30 cellular contexts compared by ENCODE assay signal in the genomic region with DNA sequence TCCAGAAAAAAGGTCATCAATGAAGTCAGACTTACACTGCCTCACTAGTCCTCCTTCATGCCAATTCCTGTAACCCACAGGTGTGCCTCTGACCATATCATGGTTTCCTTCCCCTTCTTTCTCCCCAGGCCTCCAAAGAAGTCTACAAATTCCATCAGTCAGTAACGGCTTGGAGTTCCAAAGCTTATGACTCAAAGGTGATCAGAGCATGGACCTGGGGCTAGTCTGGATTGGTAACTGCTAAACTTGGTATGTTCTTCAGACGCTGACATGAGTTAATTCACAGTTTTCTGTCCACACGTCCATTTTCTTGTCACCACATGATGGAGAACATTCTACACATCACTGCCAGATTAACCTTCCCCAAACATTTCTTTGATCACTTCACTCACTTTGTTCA.
DNase-seq lines count a peak whose midpoint lies in the region; ATAC-seq, FAIRE-seq and TF ChIP-seq lines count a peak whose summit lies in the region.
"Had no signal": no experiment of that assay in that cellular context is flagged by ENCODE, and none has a peak within 500 bp of the region (broad histone marks: within the 10 kb centered on the region; RNA-seq: fewer than 3 reads in every experiment).

No MANE protein-coding gene starts in this region.

- no peaks in the 10 kb centered on the region for H3K4me1 ChIP-seq in endodermal cell (ENCODE audit: control insufficient read depth, insufficient read depth, low read length)
- no peaks in the 10 kb centered on the region for H3K4me1 ChIP-seq in foreskin keratinocyte
- no peaks in the 10 kb centered on the region for H3K4me1 ChIP-seq in kidney (ENCODE audit: control insufficient read depth in 1 of 2, insufficient read depth in 1 of 2, low read depth in 1 of 2, low read length in 2 of 2)
- H3K4me1 ChIP-seq: BLaER1 had no signal

- intact Hi-C loops in kidney (cut with DNase I), result no loop called here

- H3K27ac ChIP-seq in endodermal cell (ENCODE audit: low read depth, low read length) (no peak overlapping the region), foreskin keratinocyte (no peak overlapping the region), kidney (ENCODE audit: low read depth in 2 of 2, low read length in 2 of 2) (no peak overlapping the region)
- H3K27ac ChIP-seq: BLaER1 had no signal

- H3K9ac ChIP-seq in endodermal cell (ENCODE audit: extremely low read depth, low read length, poor library complexity, severe bottlenecking) (no peak overlapping the region), kidney (ENCODE audit: low read length in 2 of 2) (no peak overlapping the region)
- H3K9ac ChIP-seq: BLaER1 had no signal

- H3K4me3 Mint-ChIP-seq in endodermal cell (no peak overlapping the region), neural crest cell (no peak overlapping the region), mesothelial cell of epicardium (no peak overlapping the region)
- H3K4me3 Mint-ChIP-seq: CD14-positive monocyte; CD4-positive, alpha-beta memory T cell; CD4-positive, CD25-positive, alpha-beta regulatory T cell; CD8-positive, alpha-beta memory T cell had no signal

- FAIRE-seq in kidney (lab: Jason Lieb, UNC), result no peak
- FAIRE-seq: A204.1, GM12878, GM12892, GM18507, GM19239 had no signal

- H3K27me3 ChIP-seq in endodermal cell (ENCODE audit: control insufficient read depth, insufficient read depth, low read length, poor library complexity, severe bottlenecking) (no peaks in the 10 kb centered on the region), foreskin keratinocyte (no peaks in the 10 kb centered on the region)
- H3K27me3 ChIP-seq: BE2C, BLaER1 had no signal

- H3K9me3 Mint-ChIP-seq in endodermal cell (no peaks in the 10 kb centered on the region), neural crest cell (no peaks in the 10 kb centered on the region), mesothelial cell of epicardium (no peaks in the 10 kb centered on the region)
- H3K9me3 Mint-ChIP-seq: CD4-positive, alpha-beta memory T cell; CD8-positive, alpha-beta memory T cell had no signal

- H3K9me3 ChIP-seq in endodermal cell (ENCODE audit: control insufficient read depth, low read length) (no peaks in the 10 kb centered on the region), kidney (ENCODE audit: control insufficient read depth in 1 of 2, low read length in 2 of 2) (no peaks in the 10 kb centered on the region)
- H3K9me3 ChIP-seq: BE2C, BLaER1 had no signal

- H3K36me3 ChIP-seq in endodermal cell (ENCODE audit: control insufficient read depth, insufficient read depth, low read length), result peaks cover 38% of the 10 kb centered on the region
- no peaks in the 10 kb centered on the region for H3K36me3 ChIP-seq in kidney (ENCODE audit: control insufficient read depth in 1 of 2, insufficient read depth in 2 of 2, low read length in 2 of 2)
- H3K36me3 ChIP-seq: BE2C, BLaER1 had no signal

- DNase-seq in M059J (ENCODE audit: low read depth), result peak; percentile 1
- DNase-seq in endodermal cell, result no peak
- DNase-seq in foreskin keratinocyte, result peak; percentile 15 to 63
- no peak for DNase-seq in neural crest cell (ENCODE audit: low read depth, low spot score)
- DNase-seq in SK-N-DZ (ENCODE audit: low spot score), result no peak
- DNase-seq in LoVo (ENCODE audit: low spot score), result no peak
- DNase-seq in mesothelial cell of epicardium (ENCODE audit: low spot score in 2 of 2, unreplicated experiment in 2 of 2), result no peak
- DNase-seq in kidney, result no peak
- DNase-seq: 8988T; ACHN; BE2C; C1 segment of cervical spinal cord; CD4-positive, alpha-beta memory T cell; CD4-positive, CD25-positive, alpha-beta regulatory T cell; CD8-positive, alpha-beta memory T cell; COR-L47; DMS 273 treated with DMSO at 0.1 percent for 48 hours; DMS153; DMS53; DMS79; DND-41; EL; GDM1 had no signal

- H3K36me3 Mint-ChIP-seq in endodermal cell (ENCODE audit: low read depth) (peaks cover 28% of the 10 kb centered on the region), neural crest cell (ENCODE audit: low read depth) (peaks cover 2% of the 10 kb centered on the region), mesothelial cell of epicardium (no peaks in the 10 kb centered on the region)
- H3K36me3 Mint-ChIP-seq: CD14-positive monocyte; CD4-positive, alpha-beta memory T cell; CD4-positive, CD25-positive, alpha-beta regulatory T cell; CD8-positive, alpha-beta memory T cell had no signal

- H3K27me3 Mint-ChIP-seq in endodermal cell (ENCODE audit: insufficient read depth) (no peaks in the 10 kb centered on the region), neural crest cell (ENCODE audit: low read depth) (no peaks in the 10 kb centered on the region), mesothelial cell of epicardium (ENCODE audit: low read depth) (no peaks in the 10 kb centered on the region)
- H3K27me3 Mint-ChIP-seq: CD4-positive, alpha-beta memory T cell; CD4-positive, CD25-positive, alpha-beta regulatory T cell had no signal

- H3K27ac Mint-ChIP-seq in endodermal cell (peak overlapping the region; percentile 2), neural crest cell (ENCODE audit: unreplicated experiment) (peak overlapping the region; percentile 36), mesothelial cell of epicardium (no peak overlapping the region)
- H3K27ac Mint-ChIP-seq: CD14-positive monocyte; CD4-positive, alpha-beta memory T cell; CD4-positive, CD25-positive, alpha-beta regulatory T cell; CD8-positive, alpha-beta memory T cell had no signal

- H3K4me3 ChIP-seq in endodermal cell (ENCODE audit: low read length) (no peak overlapping the region), kidney (ENCODE audit: low read length in 2 of 2) (no peak overlapping the region)
- H3K4me3 ChIP-seq: BLaER1, GM12878 had no signal

- 93 to 100% methylated on average over 3 of the region's 3 CpGs for WGBS in endodermal cell (ENCODE audit: insufficient coverage in 1 of 2, insufficient read length in 1 of 2), 2 experiments

- TF ChIP-seq CTCF in endodermal cell (conservative IDR thresholded peaks at IDR 0.05), result no peak
- TF ChIP-seq CTCF in foreskin keratinocyte (conservative IDR thresholded peaks at IDR 0.05), result no peak
- TF ChIP-seq CTCF in neural crest cell (conservative IDR thresholded peaks at IDR 0.05), result no peak
- no peak for TF ChIP-seq CTCF in mesothelial cell of epicardium (IDR thresholded peaks at IDR 0.05; ENCODE audit: unreplicated experiment)
- no peak for TF ChIP-seq CTCF in kidney (IDR thresholded peaks at IDR 0.05; ENCODE audit: borderline replicate concordance, extremely low read depth, insufficient read depth)

- no peak for ATAC-seq in foreskin keratinocyte
- ATAC-seq: GM12878 had no signal

- no peaks in the 10 kb centered on the region for H3K4me1 Mint-ChIP-seq in endodermal cell
- H3K4me1 Mint-ChIP-seq in neural crest cell, result no peaks in the 10 kb centered on the region
- H3K4me1 Mint-ChIP-seq in mesothelial cell of epicardium, result no peaks in the 10 kb centered on the region
- H3K4me1 Mint-ChIP-seq: CD14-positive monocyte; CD4-positive, alpha-beta memory T cell; CD4-positive, CD25-positive, alpha-beta regulatory T cell; CD8-positive, alpha-beta memory T cell had no signal

Comparison
In these comparisons a context has a peak if more than half of its experiments do, and no peak if none do; other contexts are left out.
1. DNase-seq: peak in M059J (single experiment) and foreskin keratinocyte (2 of 2); none in endodermal cell (single experiment), neural crest cell (single experiment), SK-N-DZ (single experiment), LoVo (single experiment), mesothelial cell of epicardium (0 of 2) and kidney (single experiment).